Comparison of ENCODE assay signal across 21 cellular contexts in genomic region chr6:3371222-3371949, GRCh38.
DNase-seq lines count a peak whose midpoint lies in the region; FAIRE-seq and TF ChIP-seq lines count a peak whose summit lies in the region.
"Had no signal": no experiment of that assay in that cellular context is flagged by ENCODE, and none has a peak within 500 bp of the region (broad histone marks: within the 10 kb centered on the region; RNA-seq: fewer than 3 reads in every experiment).

No MANE protein-coding gene starts in this region.

- peak overlapping the region in 2 of 7 donors; percentile 6 to 21 for H3K4me3 Mint-ChIP-seq in CD8-positive, alpha-beta memory T cell
- H3K4me3 Mint-ChIP-seq in T-helper 2 cell treated with Interferon-gamma antibody and Interleukin-4, amounts not matched to agents 5 μg/mL and 100 μg/mL, for 36 hours = peak overlapping the region; percentile 16
- H3K4me3 Mint-ChIP-seq: GM23338, neural progenitor cell had no signal

- no peak for TF ChIP-seq POLR2A in stomach (IDR thresholded peaks at IDR 0.05)

- H3K4me3 ChIP-seq in CD8-positive, alpha-beta memory T cell (ENCODE audit: low read length) = no peak overlapping the region
- no peak overlapping the region for H3K4me3 ChIP-seq in hepatocyte
- no peak overlapping the region for H3K4me3 ChIP-seq in stomach
- H3K4me3 ChIP-seq: GM23338, neural progenitor cell, smooth muscle cell had no signal

- TF ChIP-seq CTCF in hepatocyte (IDR thresholded peaks at IDR 0.05; ENCODE audit: poor library complexity) (no peak), stomach (IDR thresholded peaks at IDR 0.05) (no peak)

- H2AFZ ChIP-seq in hepatocyte = no peak overlapping the region
- H2AFZ ChIP-seq: GM23338, neural progenitor cell, parathyroid adenoma had no signal

- no peaks in the 10 kb centered on the region for H3K36me3 ChIP-seq in CD8-positive, alpha-beta memory T cell (ENCODE audit: insufficient read depth, low read length)
- H3K36me3 ChIP-seq in hepatocyte (replicated peaks; ENCODE audit: insufficient read depth, low read depth) (no peaks in the 10 kb centered on the region), stomach (no peaks in the 10 kb centered on the region)
- H3K36me3 ChIP-seq: brain microvascular endothelial cell, neural progenitor cell had no signal

- 94% methylated on average over 5 of the region's 5 CpGs for WGBS in hepatocyte (ENCODE audit: low lambda C conversion rate, missing lambda C conversion rate)
- WGBS in stomach, 5 donors = 86 to 93% (median 91%) methylated on average over 5 of the region's 5 CpGs

- DNase-seq in CD8-positive, alpha-beta memory T cell = no peak
- DNase-seq in T-helper 2 cell treated with Interferon-gamma antibody and Interleukin-4, amounts not matched to agents 5 μg/mL and 100 μg/mL, for 36 hours (ENCODE audit: low spot score) = no peak
- DNase-seq in hepatocyte (ENCODE audit: low spot score) (no peak), stomach (no peak), NCI-H774 (lab: John Stamatoyannopoulos, UW) (no peak), DMS 273 (lab: John Stamatoyannopoulos, UW; ENCODE audit: unreplicated experiment) (no peak), frontal cortex (ENCODE audit: low spot score in 2 of 2) (no peak)
- DNase-seq: activated CD4-positive, alpha-beta T cell treated with anti-CD3 and anti-CD28 coated beads, Interleukin-2, amount 50 U/mL, for 48 hours; activated CD8-positive, alpha-beta memory T cell treated with anti-CD3 and anti-CD28 coated beads, Interleukin-2, amount 50 U/mL, for 4 hours; activated naive CD4-positive, alpha-beta T cell treated with Interleukin-2 at 50 U/mL for 16 hours; amniotic stem cell; brain microvascular endothelial cell; C1 segment of cervical spinal cord; mesenchymal stem cell; NCI-H1048; NCI-H446 treated with DMSO at 0.1 percent for 48 hours; stimulated activated naive CD4-positive, alpha-beta T cell treated with Interleukin-2 at 50 U/mL for 16 hours had no signal

- no peak overlapping the region for H3K4me2 ChIP-seq in hepatocyte
- H3K4me2 ChIP-seq: GM23338, neural progenitor cell, smooth muscle cell had no signal

- no peak for FAIRE-seq in frontal cortex (lab: Jason Lieb, UNC)

- intact Hi-C loops in stomach (cut with DNase I; ENCODE audit: low total_unique reads) = no loop called here

- no peaks in the 10 kb centered on the region for H3K9me2 ChIP-seq in hepatocyte (replicated peaks; ENCODE audit: insufficient read depth)

- H3K27ac ChIP-seq in CD8-positive, alpha-beta memory T cell (ENCODE audit: low read depth, low read length) = no peak overlapping the region
- H3K27ac ChIP-seq in hepatocyte (peak overlapping the region; percentile 2), stomach (peak overlapping the region; percentile 63 to 83 (median 75))
- H3K27ac ChIP-seq: brain microvascular endothelial cell, neural progenitor cell, parathyroid adenoma had no signal

- POLR2A ChIA-PET in CD8-positive, alpha-beta memory T cell (lab: Charles Lee) = no interaction called here

- H3K27me3 ChIP-seq in CD8-positive, alpha-beta memory T cell (ENCODE audit: insufficient read depth, low read length, poor library complexity, severe bottlenecking) = no peaks in the 10 kb centered on the region
- no peaks in the 10 kb centered on the region for H3K27me3 ChIP-seq in hepatocyte
- H3K27me3 ChIP-seq in stomach = no peaks in the 10 kb centered on the region
- H3K27me3 ChIP-seq: brain microvascular endothelial cell, neural progenitor cell had no signal

- no peaks in the 10 kb centered on the region for H4K20me1 ChIP-seq in hepatocyte (ENCODE audit: insufficient read depth, poor library complexity, severe bottlenecking)

- TF ChIP-seq EP300 in stomach (IDR thresholded peaks at IDR 0.05) = no peak

- peaks cover 9 to 25% (median 19%) of the 10 kb centered on the region in 3 donors for H3K4me1 Mint-ChIP-seq in CD8-positive, alpha-beta memory T cell
- peaks cover 23% of the 10 kb centered on the region for H3K4me1 Mint-ChIP-seq in T-helper 2 cell treated with Interferon-gamma antibody and Interleukin-4, amounts not matched to agents 5 μg/mL and 100 μg/mL, for 36 hours (ENCODE audit: low read depth)

- CTCF ChIA-PET in CD8-positive, alpha-beta memory T cell (lab: Charles Lee) = interaction anchor here (1.5 kb wide), 1 partner anchor 361 kb away, joined by 3 read pairs; no protein-coding TSS in a partner anchor

- H3K79me2 ChIP-seq in hepatocyte = peaks cover 16% of the 10 kb centered on the region

- H3K9me3 Mint-ChIP-seq in CD8-positive, alpha-beta memory T cell = no peaks in the 10 kb centered on the region
- H3K9me3 Mint-ChIP-seq in T-helper 2 cell treated with Interferon-gamma antibody and Interleukin-4, amounts not matched to agents 5 μg/mL and 100 μg/mL, for 36 hours = no peaks in the 10 kb centered on the region
- H3K9me3 Mint-ChIP-seq: GM23338, neural progenitor cell had no signal

- H3K4me1 ChIP-seq in CD8-positive, alpha-beta memory T cell (ENCODE audit: insufficient read depth, low read length) = peaks cover 24% of the 10 kb centered on the region
- H3K4me1 ChIP-seq in hepatocyte (ENCODE audit: insufficient read depth) (peaks cover 19% of the 10 kb centered on the region), stomach (peaks cover 23 to 57% (median 33%) of the 10 kb centered on the region in 4 donors)
- H3K4me1 ChIP-seq: neural progenitor cell had no signal

- H3K36me3 Mint-ChIP-seq in CD8-positive, alpha-beta memory T cell = no peaks in the 10 kb centered on the region
- no peaks in the 10 kb centered on the region for H3K36me3 Mint-ChIP-seq in T-helper 2 cell treated with Interferon-gamma antibody and Interleukin-4, amounts not matched to agents 5 μg/mL and 100 μg/mL, for 36 hours (ENCODE audit: low read depth)

- H3K9me3 ChIP-seq in CD8-positive, alpha-beta memory T cell (ENCODE audit: low read length) = no peaks in the 10 kb centered on the region
- H3K9me3 ChIP-seq in hepatocyte (ENCODE audit: low read depth) (no peaks in the 10 kb centered on the region), stomach (no peaks in the 10 kb centered on the region)

- H3K27ac Mint-ChIP-seq in CD8-positive, alpha-beta memory T cell = peak overlapping the region; percentile 1 to 95 (median 69)
- peak overlapping the region; percentile 55 for H3K27ac Mint-ChIP-seq in T-helper 2 cell treated with Interferon-gamma antibody and Interleukin-4, amounts not matched to agents 5 μg/mL and 100 μg/mL, for 36 hours
- H3K27ac Mint-ChIP-seq: GM23338, neural progenitor cell had no signal

- H3K27me3 Mint-ChIP-seq in CD8-positive, alpha-beta memory T cell = peaks cover 9 to 10% of the 10 kb centered on the region in 2 donors
- H3K27me3 Mint-ChIP-seq in T-helper 2 cell treated with Interferon-gamma antibody and Interleukin-4, amounts not matched to agents 5 μg/mL and 100 μg/mL, for 36 hours (ENCODE audit: low read depth) = peaks cover 46% of the 10 kb centered on the region
